ENCODE assay signal across 27 cellular contexts in the genomic region with DNA sequence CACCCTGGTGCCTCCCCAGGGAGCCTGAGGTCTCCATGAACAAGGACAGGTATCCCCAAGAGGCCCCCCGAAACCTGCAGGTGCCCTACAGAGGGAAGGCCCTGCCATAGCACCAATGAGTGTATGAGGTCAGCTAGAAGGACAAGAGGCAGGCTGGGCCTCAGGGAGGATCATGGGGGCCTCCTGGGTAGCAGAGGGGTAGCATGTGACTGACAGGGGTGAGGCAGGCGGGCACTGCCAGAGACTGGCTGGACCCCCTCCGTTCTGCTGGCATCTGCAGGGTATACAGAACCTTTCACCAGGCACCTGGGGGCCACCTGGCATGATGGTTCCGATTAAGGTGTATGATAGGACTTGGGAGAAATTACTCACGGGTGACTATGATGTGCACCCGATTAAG.
DNase-seq lines count a peak whose midpoint lies in the region; ATAC-seq and TF ChIP-seq lines count a peak whose summit lies in the region.
"Had no signal": no experiment of that assay in that cellular context is flagged by ENCODE, and none has a peak within 500 bp of the region (broad histone marks: within the 10 kb centered on the region; RNA-seq: fewer than 3 reads in every experiment).

No MANE protein-coding gene starts in this region.

- no peak overlapping the region for H3K27ac Mint-ChIP-seq in chondrocyte (ENCODE audit: unreplicated experiment)
- peak overlapping the region; percentile 88 for H3K27ac Mint-ChIP-seq in nephron progenitor cell
- H3K27ac Mint-ChIP-seq: CD8-positive, alpha-beta T cell; GM23338; H9; HFFc6 had no signal

- H3K27ac ChIP-seq in spleen (no peak overlapping the region), foreskin keratinocyte (no peak overlapping the region)
- H3K27ac ChIP-seq: A549, SJSA1 had no signal

- ATAC-seq in foreskin keratinocyte, result no peak
- ATAC-seq: A549; CD8-positive, alpha-beta T cell; GM23338; HepG2; PC-3; Right ventricle myocardium inferior had no signal

- H3K9me3 ChIP-seq in spleen, result no peaks in the 10 kb centered on the region
- H3K9me3 ChIP-seq: A549, Caco-2, SJSA1 had no signal

- no peaks in the 10 kb centered on the region for H3K27me3 Mint-ChIP-seq in chondrocyte (ENCODE audit: low read depth)
- no peaks in the 10 kb centered on the region for H3K27me3 Mint-ChIP-seq in nephron progenitor cell (ENCODE audit: low read depth, poor library complexity)

- H3K4me1 ChIP-seq in spleen, result peaks cover 0 to 6% (median 0%) of the 10 kb centered on the region in 6 donors
- H3K4me1 ChIP-seq in foreskin keratinocyte, result peaks cover 3% of the 10 kb centered on the region
- H3K4me1 ChIP-seq: A549, Caco-2, SJSA1 had no signal

- no peak for TF ChIP-seq CTCF in chondrocyte (IDR thresholded peaks at IDR 0.05)
- no peak for TF ChIP-seq CTCF in nephron progenitor cell (IDR thresholded peaks at IDR 0.05)
- no peak for TF ChIP-seq CTCF in spleen (IDR thresholded peaks at IDR 0.05 in 8 of 11, conservative IDR thresholded peaks at IDR 0.05 in 3 of 11)
- TF ChIP-seq CTCF in foreskin keratinocyte (conservative IDR thresholded peaks at IDR 0.05), result no peak

- 94 to 98% (median 97%) methylated on average over 5 to 6 of the region's 6 CpGs for WGBS in spleen, 5 donors

- intact Hi-C loops in spleen (cut with DNase I; ENCODE audit: low total_unique reads), result no loop called here

- no peaks in the 10 kb centered on the region for H3K27me3 ChIP-seq in spleen (replicated peaks in 1 of 7)
- no peaks in the 10 kb centered on the region for H3K27me3 ChIP-seq in foreskin keratinocyte
- H3K27me3 ChIP-seq: SJSA1 had no signal

- peaks cover 0 to 100% (median 71%) of the 10 kb centered on the region in 6 donors for H3K36me3 ChIP-seq in spleen

- H3K36me3 Mint-ChIP-seq in chondrocyte (ENCODE audit: low read depth) (peaks cover 23% of the 10 kb centered on the region), nephron progenitor cell (ENCODE audit: low read depth) (peaks cover 66% of the 10 kb centered on the region)

- H3K4me1 Mint-ChIP-seq in chondrocyte (ENCODE audit: low read depth), result peaks cover 15% of the 10 kb centered on the region
- H3K4me1 Mint-ChIP-seq in nephron progenitor cell, result no peaks in the 10 kb centered on the region
- H3K4me1 Mint-ChIP-seq: GM23338, H9 had no signal

- H3K4me3 Mint-ChIP-seq in chondrocyte (ENCODE audit: unreplicated experiment) (no peak overlapping the region), nephron progenitor cell (no peak overlapping the region)
- H3K4me3 Mint-ChIP-seq: CD8-positive, alpha-beta T cell; GM23338; H9; HFFc6 had no signal

- no peak overlapping the region for H3K4me3 ChIP-seq in spleen
- H3K4me3 ChIP-seq: A549, GM23338, SJSA1 had no signal

- TF ChIP-seq POLR2A in spleen (IDR thresholded peaks at IDR 0.05), result no peak

- DNase-seq in activated effector memory CD4-positive, alpha-beta T cell treated with anti-CD3 and anti-CD28 coated beads, Interleukin-2, amount 50 U/mL, for 16 hours, result peak; percentile 59
- DNase-seq in activated effector memory CD4-positive, alpha-beta T cell treated with Interleukin-2 at 50 U/mL for 16 hours, result no peak
- DNase-seq in chondrocyte (ENCODE audit: low spot score) (peak; percentile 66), nephron progenitor cell (no peak), spleen (peak; percentile 34), foreskin keratinocyte (no peak)
- DNase-seq in effector CD8-positive, alpha-beta T cell (lab: John Stamatoyannopoulos, UW), result no peak
- DNase-seq: AML-193; C1 segment of cervical spinal cord; CD8-positive, alpha-beta T cell; H9; HFFc6; Karpas-422; NCI-H1105; NCI-H146; NCI-H2029; NCI-H446; NCI-H526; NCI-H82; NK-92 treated with Interleukin-12 subunit alpha and Interleukin-12 subunit beta, amount 100 ng/mL, for 24 hours; PC-3 had no signal

- H3K9me3 Mint-ChIP-seq in chondrocyte (ENCODE audit: low read depth) (no peaks in the 10 kb centered on the region), nephron progenitor cell (no peaks in the 10 kb centered on the region)
- H3K9me3 Mint-ChIP-seq: CD8-positive, alpha-beta T cell; GM23338; H9; HFFc6 had no signal

Comparison
In these comparisons a context has a peak if more than half of its experiments do, and no peak if none do; other contexts are left out.
1. DNase-seq: peak in activated effector memory CD4-positive, alpha-beta T cell treated with anti-CD3 and anti-CD28 coated beads, Interleukin-2, amount 50 U/mL, for 16 hours (single experiment), chondrocyte (single experiment) and spleen (single experiment); none in activated effector memory CD4-positive, alpha-beta T cell treated with Interleukin-2 at 50 U/mL for 16 hours (single experiment), nephron progenitor cell (single experiment), effector CD8-positive, alpha-beta T cell (single experiment) and foreskin keratinocyte (0 of 2).